Comparison of ENCODE assay signal across 9 cellular contexts in the genomic region with DNA sequence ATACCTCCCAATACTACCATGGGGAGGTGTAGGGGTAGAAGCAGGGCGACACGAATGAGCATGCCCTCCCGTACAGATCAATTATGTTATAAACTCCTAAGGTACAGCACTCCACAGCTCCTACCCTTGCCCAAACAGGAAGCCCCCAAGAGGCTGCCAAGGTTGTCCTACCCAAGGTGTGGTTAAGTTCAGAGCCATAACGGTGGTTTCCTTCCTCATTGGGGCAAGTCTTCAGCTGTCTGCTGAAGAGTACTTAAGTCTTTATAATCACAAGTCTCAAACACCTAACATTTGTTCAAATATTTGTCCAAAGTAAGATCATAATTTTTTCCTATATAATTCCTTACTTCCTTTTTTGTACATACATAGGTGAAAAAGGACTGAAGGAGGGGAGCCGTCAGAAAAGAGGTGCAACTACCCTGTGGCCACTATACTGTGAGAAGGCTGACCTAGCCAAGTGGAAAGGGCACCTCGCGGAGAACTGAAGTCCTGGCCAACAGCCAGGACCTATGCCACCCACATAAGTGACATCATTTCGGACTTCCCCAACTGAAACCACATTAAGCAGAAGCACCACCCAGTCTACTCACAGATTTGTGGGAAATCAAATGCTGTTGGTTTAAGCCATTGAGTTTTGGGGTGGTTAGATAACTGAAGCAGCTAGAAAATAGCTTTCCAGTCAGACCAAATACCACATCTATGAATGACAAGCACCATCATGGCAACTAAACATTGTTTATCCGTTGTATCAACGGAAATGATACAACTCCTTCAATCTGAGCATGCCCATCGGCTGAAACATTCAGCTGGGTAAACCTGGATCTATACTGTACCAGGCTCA. TPM values are rescaled to one million over a fixed set of nuclear protein-coding genes. Genes with fewer than 3 reads are reported as not detected.
DNase-seq lines count a peak whose midpoint lies in the region; ATAC-seq and TF ChIP-seq lines count a peak whose summit lies in the region.
"Had no signal": no experiment of that assay in that cellular context is flagged by ENCODE, and none has a peak within 500 bp of the region (broad histone marks: within the 10 kb centered on the region; RNA-seq: fewer than 3 reads in every experiment).

No MANE protein-coding gene starts in this region.

- H3K36me3 ChIP-seq in GM06990 (ENCODE audit: control insufficient read depth, insufficient read depth, low read length), result no peaks in the 10 kb centered on the region
- H3K36me3 ChIP-seq in adipocyte (ENCODE audit: control insufficient read depth, insufficient read depth, low read length, severe bottlenecking), result peaks cover 13% of the 10 kb centered on the region

- TF ChIP-seq CTCF in GM06990 (IDR thresholded peaks at IDR 0.05; ENCODE audit: insufficient read depth, low read length, poor library complexity, severe bottlenecking), result no peak

- no peaks in the 10 kb centered on the region for H3K9me3 Mint-ChIP-seq in T-helper 1 cell treated with Interleukin-12 subunit alpha and Interleukin-12 subunit beta and Interleukin-4 antibody, amounts not matched to agents 30 μg/mL and 1 μg/mL, for 36 hours
- H3K9me3 Mint-ChIP-seq in natural killer cell treated with Interleukin-12 subunit alpha and Interleukin-12 subunit beta and Interleukin-15 and Interleukin-18, amount 100 ng/mL, for 72 hours, result no peaks in the 10 kb centered on the region

- peaks cover 14% of the 10 kb centered on the region for H3K4me1 ChIP-seq in adipocyte (ENCODE audit: control insufficient read depth, insufficient read depth, low read length)

- H3K4me1 Mint-ChIP-seq in T-helper 1 cell treated with Interleukin-12 subunit alpha and Interleukin-12 subunit beta and Interleukin-4 antibody, amounts not matched to agents 30 μg/mL and 1 μg/mL, for 36 hours (ENCODE audit: low read depth), result peaks cover 48% of the 10 kb centered on the region
- peaks cover 23 to 29% of the 10 kb centered on the region in 2 donors for H3K4me1 Mint-ChIP-seq in natural killer cell treated with Interleukin-12 subunit alpha and Interleukin-12 subunit beta and Interleukin-15 and Interleukin-18, amount 100 ng/mL, for 72 hours (ENCODE audit: low read depth in 2 of 2)

- peak overlapping the region; percentile 95 for H3K27ac Mint-ChIP-seq in T-helper 1 cell treated with Interleukin-12 subunit alpha and Interleukin-12 subunit beta and Interleukin-4 antibody, amounts not matched to agents 30 μg/mL and 1 μg/mL, for 36 hours
- peak overlapping the region; percentile 88 to 92 for H3K27ac Mint-ChIP-seq in natural killer cell treated with Interleukin-12 subunit alpha and Interleukin-12 subunit beta and Interleukin-15 and Interleukin-18, amount 100 ng/mL, for 72 hours

- H3K4me3 Mint-ChIP-seq in T-helper 1 cell treated with Interleukin-12 subunit alpha and Interleukin-12 subunit beta and Interleukin-4 antibody, amounts not matched to agents 30 μg/mL and 1 μg/mL, for 36 hours, result peak overlapping the region; percentile 51
- H3K4me3 Mint-ChIP-seq in natural killer cell treated with Interleukin-12 subunit alpha and Interleukin-12 subunit beta and Interleukin-15 and Interleukin-18, amount 100 ng/mL, for 72 hours, result peak overlapping the region; percentile 73

- H3K4me3 ChIP-seq in GM06990 (replicated peaks; ENCODE audit: low read depth, low read length) (no peak overlapping the region; the same call in 1 of the 2 replicates), adipocyte (ENCODE audit: low read length) (no peak overlapping the region)
- H3K4me3 ChIP-seq: PC-9 had no signal

- H3K9ac ChIP-seq in adipocyte (ENCODE audit: low read length), result no peak overlapping the region

- H3K27me3 ChIP-seq in GM06990 (replicated peaks; ENCODE audit: control insufficient read depth, insufficient read depth, low read length) (no peaks in the 10 kb centered on the region), adipocyte (replicated peaks; ENCODE audit: control insufficient read depth, insufficient read depth, low read length) (no peaks in the 10 kb centered on the region)

- peak; percentile 57 for DNase-seq in GM06990 (ENCODE audit: extremely low read depth, insufficient read length)
- peak; percentile 12 for DNase-seq in adipocyte (ENCODE audit: low read depth)
- DNase-seq in natural killer cell treated with Interleukin-12 subunit alpha and Interleukin-12 subunit beta and Interleukin-15 and Interleukin-18, amount 100 ng/mL, for 72 hours (ENCODE audit: low spot score), result peak; percentile 84
- DNase-seq in NCI-H82 treated with DMSO at 0.1 percent for 48 hours (lab: John Stamatoyannopoulos, UW; ENCODE audit: unreplicated experiment), result no peak
- DNase-seq in HuH-7 (ENCODE audit: low spot score), result no peak

- H3K9me3 ChIP-seq in adipocyte (ENCODE audit: control insufficient read depth, low read length), result no peaks in the 10 kb centered on the region

- H3K27me3 Mint-ChIP-seq in T-helper 1 cell treated with Interleukin-12 subunit alpha and Interleukin-12 subunit beta and Interleukin-4 antibody, amounts not matched to agents 30 μg/mL and 1 μg/mL, for 36 hours (ENCODE audit: low read depth), result no peaks in the 10 kb centered on the region
- H3K27me3 Mint-ChIP-seq in natural killer cell treated with Interleukin-12 subunit alpha and Interleukin-12 subunit beta and Interleukin-15 and Interleukin-18, amount 100 ng/mL, for 72 hours, result no peaks in the 10 kb centered on the region

- peaks cover 17% of the 10 kb centered on the region for H3K36me3 Mint-ChIP-seq in T-helper 1 cell treated with Interleukin-12 subunit alpha and Interleukin-12 subunit beta and Interleukin-4 antibody, amounts not matched to agents 30 μg/mL and 1 μg/mL, for 36 hours (ENCODE audit: low read depth)
- H3K36me3 Mint-ChIP-seq in natural killer cell treated with Interleukin-12 subunit alpha and Interleukin-12 subunit beta and Interleukin-15 and Interleukin-18, amount 100 ng/mL, for 72 hours, result peaks cover 4% of the 10 kb centered on the region

- ATAC-seq in HG03439 (IDR thresholded peaks at IDR 0.05; ENCODE audit: unreplicated experiment) (peak; percentile 31), HG02840 (IDR thresholded peaks at IDR 0.05; ENCODE audit: low FRiP score, unreplicated experiment) (no peak)
- peak; percentile 73 for ATAC-seq in natural killer cell treated with Interleukin-12 subunit alpha and Interleukin-12 subunit beta and Interleukin-15 and Interleukin-18, amount 100 ng/mL, for 72 hours

RNA-seq across cellular contexts. Expression of a gene that starts 2.9 kb away (rescaled TPM):
- total RNA-seq in natural killer cell treated with Interleukin-12 subunit alpha and Interleukin-12 subunit beta and Interleukin-15 and Interleukin-18, amount 100 ng/mL, for 72 hours, result 10 to 100 TPM; 12.2 to 16.2 TPM

Comparison
In these comparisons a context has a peak if more than half of its experiments do, and no peak if none do; other contexts are left out.
1. DNase-seq: peak in GM06990 (single experiment), adipocyte (single experiment) and natural killer cell treated with Interleukin-12 subunit alpha and Interleukin-12 subunit beta and Interleukin-15 and Interleukin-18, amount 100 ng/mL, for 72 hours (single experiment); none in NCI-H82 treated with DMSO at 0.1 percent for 48 hours (single experiment) and HuH-7 (single experiment).